In the genomic region with DNA sequence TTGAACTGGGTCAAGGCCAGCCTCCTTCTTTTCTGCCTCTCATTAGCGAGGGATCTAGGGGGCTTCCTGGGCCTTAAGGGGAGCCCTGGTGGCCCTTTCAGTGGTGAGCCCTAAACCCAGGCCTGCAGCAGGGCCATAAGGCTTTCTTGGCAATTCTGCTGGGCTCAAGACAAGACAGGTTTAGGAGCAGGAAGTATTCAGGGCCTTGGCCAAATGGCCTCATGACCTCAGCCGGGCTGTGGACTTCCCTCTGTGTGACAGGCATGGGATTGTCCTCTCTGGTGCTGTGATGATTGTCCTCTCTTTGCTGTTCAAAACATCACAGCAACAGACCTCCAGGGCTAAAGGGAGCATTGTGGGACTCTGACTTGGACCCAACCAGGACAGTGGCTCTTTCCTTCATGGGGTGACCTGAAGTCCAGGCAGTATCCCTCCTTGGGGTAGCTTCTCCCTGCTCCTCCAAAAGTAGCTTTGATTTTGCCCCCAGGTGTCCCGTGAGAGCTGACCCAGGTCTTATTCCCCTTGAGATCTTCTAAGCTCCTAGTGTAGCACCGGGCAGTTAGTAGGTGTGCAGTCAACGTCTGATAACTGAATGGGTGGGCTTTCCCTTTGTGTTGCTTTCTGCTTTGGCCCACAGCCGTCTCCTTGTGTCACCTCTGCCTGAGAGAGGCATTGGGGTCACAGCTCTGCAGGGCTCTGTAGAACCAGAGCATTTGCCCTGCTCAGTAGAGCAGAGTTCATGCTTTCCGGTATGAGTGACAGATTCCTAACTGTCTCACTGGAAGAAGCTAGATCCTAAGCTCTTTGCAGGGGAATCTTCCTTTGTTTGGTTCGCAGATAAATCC, we compare ENCODE assay signal across 12 cellular contexts. TPM values are rescaled to one million over a fixed set of nuclear protein-coding genes. Genes with fewer than 3 reads are reported as not detected.
DNase-seq lines count a peak whose midpoint lies in the region; ATAC-seq and TF ChIP-seq lines count a peak whose summit lies in the region.
"Had no signal": no experiment of that assay in that cellular context is flagged by ENCODE, and none has a peak within 500 bp of the region (broad histone marks: within the 10 kb centered on the region; RNA-seq: fewer than 3 reads in every experiment).

No MANE protein-coding gene starts in this region.

- ATAC-seq in activated naive CD4-positive, alpha-beta T cell treated with anti-CD3 and anti-CD28 coated beads, Interleukin-2, amount 50 U/mL, for 72 hours, result no peak
- ATAC-seq in left ventricle myocardium superior, result peak; percentile 4
- ATAC-seq in HG02642 (IDR thresholded peaks at IDR 0.05; ENCODE audit: poor library complexity, unreplicated experiment), result no peak
- no peak for ATAC-seq in WTC11
- ATAC-seq in HG03457 (IDR thresholded peaks at IDR 0.05; ENCODE audit: unreplicated experiment), result no peak

- H3K9me3 Mint-ChIP-seq in HFFc6 (no peaks in the 10 kb centered on the region), WTC11 (no peaks in the 10 kb centered on the region)
- no peaks in the 10 kb centered on the region for H3K9me3 Mint-ChIP-seq in activated naive CD4-positive, alpha-beta T cell treated with anti-CD3 and anti-CD28 coated beads, Interleukin-2, amount 50 U/mL, for 72 hours

- H3K36me3 ChIP-seq in skeletal muscle tissue (ENCODE audit: control insufficient read depth in 3 of 3, insufficient read depth in 3 of 3, low read length in 3 of 3), result peaks cover 82 to 88% (median 87%) of the 10 kb centered on the region in 3 donors
- H3K36me3 ChIP-seq in prostate gland, result peaks cover 34 to 54% of the 10 kb centered on the region in 2 donors
- H3K36me3 ChIP-seq: HAP-1 had no signal

- H3K4me1 ChIP-seq in skeletal muscle tissue (ENCODE audit: control insufficient read depth in 3 of 3, insufficient read depth in 3 of 3, low read length in 3 of 3), result peaks cover 27 to 49% (median 32%) of the 10 kb centered on the region in 3 donors
- no peaks in the 10 kb centered on the region for H3K4me1 ChIP-seq in prostate gland (replicated peaks)
- H3K4me1 ChIP-seq: HAP-1 had no signal

- POLR2A ChIA-PET in WTC11 (lab: Charles Lee), result no interaction called here

- intact Hi-C loops in left ventricle myocardium superior (cut with micrococcal nuclease), result no loop called here
- intact Hi-C loops in prostate gland (cut with DNase I), result no loop called here

- CTCF ChIA-PET in WTC11 (lab: Charles Lee), result no interaction called here

- H3K27me3 ChIP-seq in skeletal muscle tissue (ENCODE audit: control insufficient read depth in 3 of 3, insufficient read depth in 3 of 3, low read length in 3 of 3) (no peaks in the 10 kb centered on the region), prostate gland (replicated peaks; ENCODE audit: insufficient read depth) (no peaks in the 10 kb centered on the region)
- H3K27me3 ChIP-seq: dorsolateral prefrontal cortex had no signal

- 77% methylated on average over 8 of the region's 8 CpGs for WGBS in prostate gland

- DNase-seq in HFFc6 (no peak), left ventricle myocardium superior (no peak), prostate gland (ENCODE audit: low spot score) (no peak), WTC11 (ENCODE audit: low spot score) (no peak)
- DNase-seq in activated naive CD4-positive, alpha-beta T cell treated with anti-CD3 and anti-CD28 coated beads, Interleukin-2, amount 50 U/mL, for 72 hours (ENCODE audit: low spot score in 2 of 2), result peak in 1 of 2 donors; percentile 52
- DNase-seq: NCI-H1436, RPMI8226 had no signal

- H3K4me3 Mint-ChIP-seq in HFFc6, result no peak overlapping the region
- H3K4me3 Mint-ChIP-seq in WTC11, result no peak overlapping the region

- H3K27ac ChIP-seq in skeletal muscle tissue (ENCODE audit: low read depth, low read length) (peak overlapping the region; percentile 57), prostate gland (peak overlapping the region in 1 of 2 donors; percentile 4)

- H3K4me1 Mint-ChIP-seq in HFFc6 (ENCODE audit: low read depth) (peaks cover 35% of the 10 kb centered on the region), WTC11 (peaks cover 2% of the 10 kb centered on the region; the same call in 1 of the 2 replicates)

- H3K27ac Mint-ChIP-seq in HFFc6, result peak overlapping the region; percentile 64
- H3K27ac Mint-ChIP-seq in activated naive CD4-positive, alpha-beta T cell treated with anti-CD3 and anti-CD28 coated beads, Interleukin-2, amount 50 U/mL, for 72 hours, result peak overlapping the region; percentile 86 to 96
- H3K27ac Mint-ChIP-seq in WTC11, result no peak overlapping the region

- H3K4me3 ChIP-seq in skeletal muscle tissue (ENCODE audit: low read length in 3 of 3) (no peak overlapping the region), prostate gland (no peak overlapping the region)
- H3K4me3 ChIP-seq: dorsolateral prefrontal cortex, HAP-1 had no signal

- H3K9ac ChIP-seq in skeletal muscle tissue (ENCODE audit: low read depth in 1 of 3, low read length in 3 of 3), result peak overlapping the region in 1 of 3 donors; percentile 25

- H3K36me3 Mint-ChIP-seq in HFFc6 (ENCODE audit: low read depth) (peaks cover 28% of the 10 kb centered on the region), WTC11 (no peaks in the 10 kb centered on the region)
- H3K36me3 Mint-ChIP-seq in activated naive CD4-positive, alpha-beta T cell treated with anti-CD3 and anti-CD28 coated beads, Interleukin-2, amount 50 U/mL, for 72 hours, result peaks cover 54 to 66% of the 10 kb centered on the region in 2 donors

- H3K9me3 ChIP-seq in skeletal muscle tissue (ENCODE audit: control insufficient read depth in 3 of 3, low read length in 3 of 3) (no peaks in the 10 kb centered on the region), prostate gland (no peaks in the 10 kb centered on the region)
- H3K9me3 ChIP-seq: HAP-1 had no signal

- TF ChIP-seq POLR2A in prostate gland (IDR thresholded peaks at IDR 0.05), result no peak

- TF ChIP-seq CTCF in HFFc6 (IDR thresholded peaks at IDR 0.05) (no peak), prostate gland (IDR thresholded peaks at IDR 0.05) (no peak), WTC11 (IDR thresholded peaks at IDR 0.05) (no peak)

- H3K27me3 Mint-ChIP-seq in HFFc6 (ENCODE audit: insufficient read depth) (peaks cover 9% of the 10 kb centered on the region), WTC11 (ENCODE audit: low read depth) (no peaks in the 10 kb centered on the region)

TF ChIP-seq in WTC11, 78 proteins besides CTCF, POLR2A, EP300 and RAD21:
- TF ChIP-seq E2F1 (CRISPR knock-in tag; IDR thresholded peaks at IDR 0.05), result no peak
- TF ChIP-seq, protein P1, sequence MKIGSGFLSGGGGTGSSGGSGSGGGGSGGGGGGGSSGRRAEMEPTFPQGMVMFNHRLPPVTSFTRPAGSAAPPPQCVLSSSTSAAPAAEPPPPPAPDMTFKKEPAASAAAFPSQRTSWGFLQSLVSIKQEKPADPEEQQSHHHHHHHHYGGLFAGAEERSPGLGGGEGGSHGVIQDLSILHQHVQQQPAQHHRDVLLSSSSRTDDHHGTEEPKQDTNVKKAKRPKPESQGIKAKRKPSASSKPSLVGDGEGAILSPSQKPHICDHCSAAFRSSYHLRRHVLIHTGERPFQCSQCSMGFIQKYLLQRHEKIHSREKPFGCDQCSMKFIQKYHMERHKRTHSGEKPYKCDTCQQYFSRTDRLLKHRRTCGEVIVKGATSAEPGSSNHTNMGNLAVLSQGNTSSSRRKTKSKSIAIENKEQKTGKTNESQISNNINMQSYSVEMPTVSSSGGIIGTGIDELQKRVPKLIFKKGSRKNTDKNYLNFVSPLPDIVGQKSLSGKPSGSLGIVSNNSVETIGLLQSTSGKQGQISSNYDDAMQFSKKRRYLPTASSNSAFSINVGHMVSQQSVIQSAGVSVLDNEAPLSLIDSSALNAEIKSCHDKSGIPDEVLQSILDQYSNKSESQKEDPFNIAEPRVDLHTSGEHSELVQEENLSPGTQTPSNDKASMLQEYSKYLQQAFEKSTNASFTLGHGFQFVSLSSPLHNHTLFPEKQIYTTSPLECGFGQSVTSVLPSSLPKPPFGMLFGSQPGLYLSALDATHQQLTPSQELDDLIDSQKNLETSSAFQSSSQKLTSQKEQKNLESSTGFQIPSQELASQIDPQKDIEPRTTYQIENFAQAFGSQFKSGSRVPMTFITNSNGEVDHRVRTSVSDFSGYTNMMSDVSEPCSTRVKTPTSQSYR (CRISPR knock-in tag; IDR thresholded peaks at IDR 0.05), result no peak
- no peak for TF ChIP-seq JUN (CRISPR knock-in tag; IDR thresholded peaks at IDR 0.05)
- no peak for TF ChIP-seq GRHL2 (CRISPR knock-in tag; IDR thresholded peaks at IDR 0.05; ENCODE audit: insufficient replicate concordance, severe bottlenecking)
- TF ChIP-seq, protein P2, sequence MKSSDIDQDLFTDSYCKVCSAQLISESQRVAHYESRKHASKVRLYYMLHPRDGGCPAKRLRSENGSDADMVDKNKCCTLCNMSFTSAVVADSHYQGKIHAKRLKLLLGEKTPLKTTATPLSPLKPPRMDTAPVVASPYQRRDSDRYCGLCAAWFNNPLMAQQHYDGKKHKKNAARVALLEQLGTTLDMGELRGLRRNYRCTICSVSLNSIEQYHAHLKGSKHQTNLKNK (CRISPR knock-in tag; IDR thresholded peaks at IDR 0.05), result no peak
- TF ChIP-seq USF1 (CRISPR knock-in tag; IDR thresholded peaks at IDR 0.05), result no peak

RNA-seq across cellular contexts. Expression of gene FOSL2, which starts 14.7 kb away (rescaled TPM):
- 100 to 1,000 TPM in 5 of 6 experiments, 10 to 100 TPM in 1; 90.1 to 128 (median 116) TPM for total RNA-seq in HFFc6 (2021; fragmentation: NEBNext Ultra II Directional; extraction: Animal tissue kit (Norgen Biotek cat#: 25700))
- 100 to 1,000 TPM in 1 of 2 donors, 10 to 100 TPM in 1; 99.3 to 153 TPM for total RNA-seq in activated naive CD4-positive, alpha-beta T cell treated with anti-CD3 and anti-CD28 coated beads, Interleukin-2, amount 50 U/mL, for 72 hours
- 45.7 TPM for total RNA-seq in left ventricle myocardium superior
- total RNA-seq in skeletal muscle tissue, result 10.4 TPM
- total RNA-seq in prostate gland, result 10 to 100 TPM; 57.4 to 94.2 TPM
- total RNA-seq in WTC11 (2021), result 3.9 to 4.5 TPM (median 4.0 TPM) in 3 replicates
